In the genomic region with DNA sequence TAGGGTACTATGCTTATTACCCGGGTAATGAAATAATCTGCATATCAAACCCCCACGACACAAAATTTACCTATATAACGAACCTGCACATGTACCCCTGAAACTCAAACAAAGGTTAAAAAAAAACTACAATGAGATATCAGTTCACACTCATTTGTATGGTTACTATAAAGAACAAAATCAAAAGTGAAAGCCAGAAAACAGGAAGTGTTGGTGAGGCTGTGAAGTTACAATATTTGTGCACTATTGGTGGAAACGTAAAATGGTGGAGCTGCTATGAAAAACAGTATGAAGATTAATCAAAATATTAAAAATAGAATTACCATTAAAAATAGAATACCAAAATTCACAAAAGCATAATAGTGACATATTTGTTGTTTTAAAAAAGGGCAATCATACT, we compare ENCODE assay signal across 1 cellular context.
TF ChIP-seq lines count a peak whose summit lies in the region.

No MANE protein-coding gene starts in this region.

TF ChIP-seq in GM12878, 131 proteins besides CTCF, POLR2A, EP300 and RAD21 (continued from another document):
- TF ChIP-seq BMI1 (IDR thresholded peaks at IDR 0.05; ENCODE audit: borderline replicate concordance) = no peak
TF ChIP-seq in GM12878: peak in this region for 1.
